In the genomic region with DNA sequence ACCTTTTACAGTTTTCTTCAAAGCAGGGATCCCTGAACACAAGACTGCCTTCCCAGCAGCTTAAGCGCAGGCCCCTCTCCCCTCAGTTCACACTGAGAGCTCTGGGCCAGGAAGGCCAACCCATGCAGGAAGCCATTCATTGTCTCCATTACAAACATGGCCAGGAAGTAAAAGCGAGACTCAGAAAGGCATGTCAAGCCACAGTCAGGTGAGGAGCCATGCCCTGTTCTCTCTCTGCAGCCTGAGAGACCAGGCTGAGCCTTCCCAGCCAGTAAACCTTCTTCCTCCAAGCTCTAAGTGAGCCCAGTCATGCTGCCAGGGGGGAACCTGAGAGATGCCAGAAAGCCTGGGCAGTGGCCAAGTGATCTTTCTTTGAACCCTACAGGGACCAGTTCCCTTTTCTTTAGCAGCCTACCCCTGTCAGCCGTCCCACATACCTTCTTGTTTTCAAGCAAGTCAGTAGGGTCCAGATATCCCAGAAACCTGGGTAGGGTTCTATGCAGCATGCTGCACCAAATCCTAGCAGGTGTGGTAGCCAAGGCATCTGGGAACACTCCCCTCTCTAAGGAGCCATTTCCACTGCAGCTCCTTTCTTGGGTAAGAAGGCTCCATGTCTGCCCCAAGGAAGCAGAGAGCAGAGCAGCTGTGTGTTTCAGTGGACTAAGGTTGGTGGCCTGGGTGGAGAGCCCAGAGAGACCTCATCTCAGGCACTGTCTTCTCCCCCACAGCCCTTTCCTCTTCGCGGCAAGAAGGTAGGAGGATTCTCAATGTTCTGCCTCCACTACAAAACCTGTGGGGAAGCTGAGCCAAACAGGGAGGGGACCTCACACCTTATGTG, we compare ENCODE assay signal across 8 cellular contexts. TPM values are rescaled to one million over a fixed set of nuclear protein-coding genes. Genes with fewer than 3 reads are reported as not detected.
DNase-seq lines count a peak whose midpoint lies in the region; ATAC-seq lines count a peak whose summit lies in the region.

No MANE protein-coding gene starts in this region.

- ATAC-seq in GM21515 (IDR thresholded peaks at IDR 0.05; ENCODE audit: unreplicated experiment) = peak; percentile 36
- peak; percentile 33 for ATAC-seq in activated naive CD8-positive, alpha-beta T cell treated with anti-CD3 and anti-CD28 coated beads, Interleukin-2, amount 50 U/mL, for 24 hours
- peak; percentile 57 for ATAC-seq in sciatic nerve

- no peaks in the 10 kb centered on the region for H3K27me3 Mint-ChIP-seq in activated naive CD8-positive, alpha-beta T cell treated with anti-CD3 and anti-CD28 coated beads, Interleukin-2, amount 50 U/mL, for 24 hours

- peaks cover 78% of the 10 kb centered on the region for H3K4me1 Mint-ChIP-seq in activated naive CD8-positive, alpha-beta T cell treated with anti-CD3 and anti-CD28 coated beads, Interleukin-2, amount 50 U/mL, for 24 hours

- DNase-seq in GF-D8 (lab: John Stamatoyannopoulos, UW) (peak; percentile 70), MV-4-11 (lab: John Stamatoyannopoulos, UW) (peak; percentile 90), sciatic nerve (ENCODE audit: low spot score) (no peak), SHP77 treated with DMSO at 0.1 percent for 48 hours (lab: John Stamatoyannopoulos, UW) (no peak), NCI-H1694 (lab: John Stamatoyannopoulos, UW) (no peak)
- peak; percentile 44 for DNase-seq in activated naive CD8-positive, alpha-beta T cell treated with anti-CD3 and anti-CD28 coated beads, Interleukin-2, amount 50 U/mL, for 24 hours
- no peak for DNase-seq in effector CD8-positive, alpha-beta T cell (lab: John Stamatoyannopoulos, UW)

- peak overlapping the region; percentile 96 for H3K27ac Mint-ChIP-seq in activated naive CD8-positive, alpha-beta T cell treated with anti-CD3 and anti-CD28 coated beads, Interleukin-2, amount 50 U/mL, for 24 hours

- no peaks in the 10 kb centered on the region for H3K9me3 Mint-ChIP-seq in activated naive CD8-positive, alpha-beta T cell treated with anti-CD3 and anti-CD28 coated beads, Interleukin-2, amount 50 U/mL, for 24 hours

- H3K36me3 Mint-ChIP-seq in activated naive CD8-positive, alpha-beta T cell treated with anti-CD3 and anti-CD28 coated beads, Interleukin-2, amount 50 U/mL, for 24 hours (ENCODE audit: low read depth) = peaks cover 58% of the 10 kb centered on the region

- H3K4me3 Mint-ChIP-seq in activated naive CD8-positive, alpha-beta T cell treated with anti-CD3 and anti-CD28 coated beads, Interleukin-2, amount 50 U/mL, for 24 hours = peak overlapping the region; percentile 96

- intact Hi-C loops in sciatic nerve (cut with DNase I) = no loop called here

RNA-seq across cellular contexts. Expression of a gene that starts 1.0 kb away (rescaled TPM):
- total RNA-seq in sciatic nerve = 8.3 TPM

RNA-seq across cellular contexts. Expression of a gene that starts 27.5 kb away (rescaled TPM):
- 1.5 TPM for total RNA-seq in sciatic nerve

RNA-seq across cellular contexts. Expression of a gene that starts 49.1 kb away (rescaled TPM):
- 1.8 TPM for total RNA-seq in sciatic nerve

RNA-seq across cellular contexts. Expression of a gene that starts 52.2 kb away (rescaled TPM):
- 6.0 TPM for total RNA-seq in sciatic nerve

Comparison
In these comparisons a context has a peak if more than half of its experiments do, and no peak if none do; other contexts are left out.
1. DNase-seq: peak in GF-D8 (single experiment), MV-4-11 (single experiment) and activated naive CD8-positive, alpha-beta T cell treated with anti-CD3 and anti-CD28 coated beads, Interleukin-2, amount 50 U/mL, for 24 hours (single experiment); none in sciatic nerve (single experiment), effector CD8-positive, alpha-beta T cell (single experiment), SHP77 treated with DMSO at 0.1 percent for 48 hours (single experiment) and NCI-H1694 (single experiment).
2. Peak in every context shown above with its lines, with median percentiles within 50 percentile points of each other: ATAC-seq.